Comparison of ENCODE assay signal across 1 cellular context in genomic region chr3:128429275-128429674, GRCh38.
TF ChIP-seq lines count a peak whose summit lies in the region.

No MANE protein-coding gene starts in this region.

TF ChIP-seq in H1, 55 proteins besides CTCF, POLR2A, EP300 and RAD21:
- TF ChIP-seq CTBP2 (IDR thresholded peaks at IDR 0.05; ENCODE audit: borderline replicate concordance, insufficient read depth, insufficient read length, low read length) (no peak), SIX5 (IDR thresholded peaks at IDR 0.05; ENCODE audit: low read depth, low read length) (no peak), POU5F1 (IDR thresholded peaks at IDR 0.05; ENCODE audit: low read depth, low read length) (no peak), EZH2 (IDR thresholded peaks at IDR 0.05; ENCODE audit: low read depth, low read length, severe bottlenecking) (no peak), HDAC2 (IDR thresholded peaks at IDR 0.05; ENCODE audit: borderline replicate concordance in 1 of 2, low read depth in 2 of 2, low read length in 2 of 2) (no peak), SP1 (IDR thresholded peaks at IDR 0.05; ENCODE audit: low read depth, low read length) (no peak), SUZ12 (IDR thresholded peaks at IDR 0.05; ENCODE audit: low read length) (no peak), BRCA1 (IDR thresholded peaks at IDR 0.05; ENCODE audit: low read depth, low read length) (no peak), SP4 (IDR thresholded peaks at IDR 0.05; ENCODE audit: low read length) (no peak)
- TF ChIP-seq, protein P1, sequence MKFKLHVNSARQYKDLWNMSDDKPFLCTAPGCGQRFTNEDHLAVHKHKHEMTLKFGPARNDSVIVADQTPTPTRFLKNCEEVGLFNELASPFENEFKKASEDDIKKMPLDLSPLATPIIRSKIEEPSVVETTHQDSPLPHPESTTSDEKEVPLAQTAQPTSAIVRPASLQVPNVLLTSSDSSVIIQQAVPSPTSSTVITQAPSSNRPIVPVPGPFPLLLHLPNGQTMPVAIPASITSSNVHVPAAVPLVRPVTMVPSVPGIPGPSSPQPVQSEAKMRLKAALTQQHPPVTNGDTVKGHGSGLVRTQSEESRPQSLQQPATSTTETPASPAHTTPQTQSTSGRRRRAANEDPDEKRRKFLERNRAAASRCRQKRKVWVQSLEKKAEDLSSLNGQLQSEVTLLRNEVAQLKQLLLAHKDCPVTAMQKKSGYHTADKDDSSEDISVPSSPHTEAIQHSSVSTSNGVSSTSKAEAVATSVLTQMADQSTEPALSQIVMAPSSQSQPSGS (IDR thresholded peaks at IDR 0.05; ENCODE audit: low read length): no peak
- TF ChIP-seq, protein P2, sequence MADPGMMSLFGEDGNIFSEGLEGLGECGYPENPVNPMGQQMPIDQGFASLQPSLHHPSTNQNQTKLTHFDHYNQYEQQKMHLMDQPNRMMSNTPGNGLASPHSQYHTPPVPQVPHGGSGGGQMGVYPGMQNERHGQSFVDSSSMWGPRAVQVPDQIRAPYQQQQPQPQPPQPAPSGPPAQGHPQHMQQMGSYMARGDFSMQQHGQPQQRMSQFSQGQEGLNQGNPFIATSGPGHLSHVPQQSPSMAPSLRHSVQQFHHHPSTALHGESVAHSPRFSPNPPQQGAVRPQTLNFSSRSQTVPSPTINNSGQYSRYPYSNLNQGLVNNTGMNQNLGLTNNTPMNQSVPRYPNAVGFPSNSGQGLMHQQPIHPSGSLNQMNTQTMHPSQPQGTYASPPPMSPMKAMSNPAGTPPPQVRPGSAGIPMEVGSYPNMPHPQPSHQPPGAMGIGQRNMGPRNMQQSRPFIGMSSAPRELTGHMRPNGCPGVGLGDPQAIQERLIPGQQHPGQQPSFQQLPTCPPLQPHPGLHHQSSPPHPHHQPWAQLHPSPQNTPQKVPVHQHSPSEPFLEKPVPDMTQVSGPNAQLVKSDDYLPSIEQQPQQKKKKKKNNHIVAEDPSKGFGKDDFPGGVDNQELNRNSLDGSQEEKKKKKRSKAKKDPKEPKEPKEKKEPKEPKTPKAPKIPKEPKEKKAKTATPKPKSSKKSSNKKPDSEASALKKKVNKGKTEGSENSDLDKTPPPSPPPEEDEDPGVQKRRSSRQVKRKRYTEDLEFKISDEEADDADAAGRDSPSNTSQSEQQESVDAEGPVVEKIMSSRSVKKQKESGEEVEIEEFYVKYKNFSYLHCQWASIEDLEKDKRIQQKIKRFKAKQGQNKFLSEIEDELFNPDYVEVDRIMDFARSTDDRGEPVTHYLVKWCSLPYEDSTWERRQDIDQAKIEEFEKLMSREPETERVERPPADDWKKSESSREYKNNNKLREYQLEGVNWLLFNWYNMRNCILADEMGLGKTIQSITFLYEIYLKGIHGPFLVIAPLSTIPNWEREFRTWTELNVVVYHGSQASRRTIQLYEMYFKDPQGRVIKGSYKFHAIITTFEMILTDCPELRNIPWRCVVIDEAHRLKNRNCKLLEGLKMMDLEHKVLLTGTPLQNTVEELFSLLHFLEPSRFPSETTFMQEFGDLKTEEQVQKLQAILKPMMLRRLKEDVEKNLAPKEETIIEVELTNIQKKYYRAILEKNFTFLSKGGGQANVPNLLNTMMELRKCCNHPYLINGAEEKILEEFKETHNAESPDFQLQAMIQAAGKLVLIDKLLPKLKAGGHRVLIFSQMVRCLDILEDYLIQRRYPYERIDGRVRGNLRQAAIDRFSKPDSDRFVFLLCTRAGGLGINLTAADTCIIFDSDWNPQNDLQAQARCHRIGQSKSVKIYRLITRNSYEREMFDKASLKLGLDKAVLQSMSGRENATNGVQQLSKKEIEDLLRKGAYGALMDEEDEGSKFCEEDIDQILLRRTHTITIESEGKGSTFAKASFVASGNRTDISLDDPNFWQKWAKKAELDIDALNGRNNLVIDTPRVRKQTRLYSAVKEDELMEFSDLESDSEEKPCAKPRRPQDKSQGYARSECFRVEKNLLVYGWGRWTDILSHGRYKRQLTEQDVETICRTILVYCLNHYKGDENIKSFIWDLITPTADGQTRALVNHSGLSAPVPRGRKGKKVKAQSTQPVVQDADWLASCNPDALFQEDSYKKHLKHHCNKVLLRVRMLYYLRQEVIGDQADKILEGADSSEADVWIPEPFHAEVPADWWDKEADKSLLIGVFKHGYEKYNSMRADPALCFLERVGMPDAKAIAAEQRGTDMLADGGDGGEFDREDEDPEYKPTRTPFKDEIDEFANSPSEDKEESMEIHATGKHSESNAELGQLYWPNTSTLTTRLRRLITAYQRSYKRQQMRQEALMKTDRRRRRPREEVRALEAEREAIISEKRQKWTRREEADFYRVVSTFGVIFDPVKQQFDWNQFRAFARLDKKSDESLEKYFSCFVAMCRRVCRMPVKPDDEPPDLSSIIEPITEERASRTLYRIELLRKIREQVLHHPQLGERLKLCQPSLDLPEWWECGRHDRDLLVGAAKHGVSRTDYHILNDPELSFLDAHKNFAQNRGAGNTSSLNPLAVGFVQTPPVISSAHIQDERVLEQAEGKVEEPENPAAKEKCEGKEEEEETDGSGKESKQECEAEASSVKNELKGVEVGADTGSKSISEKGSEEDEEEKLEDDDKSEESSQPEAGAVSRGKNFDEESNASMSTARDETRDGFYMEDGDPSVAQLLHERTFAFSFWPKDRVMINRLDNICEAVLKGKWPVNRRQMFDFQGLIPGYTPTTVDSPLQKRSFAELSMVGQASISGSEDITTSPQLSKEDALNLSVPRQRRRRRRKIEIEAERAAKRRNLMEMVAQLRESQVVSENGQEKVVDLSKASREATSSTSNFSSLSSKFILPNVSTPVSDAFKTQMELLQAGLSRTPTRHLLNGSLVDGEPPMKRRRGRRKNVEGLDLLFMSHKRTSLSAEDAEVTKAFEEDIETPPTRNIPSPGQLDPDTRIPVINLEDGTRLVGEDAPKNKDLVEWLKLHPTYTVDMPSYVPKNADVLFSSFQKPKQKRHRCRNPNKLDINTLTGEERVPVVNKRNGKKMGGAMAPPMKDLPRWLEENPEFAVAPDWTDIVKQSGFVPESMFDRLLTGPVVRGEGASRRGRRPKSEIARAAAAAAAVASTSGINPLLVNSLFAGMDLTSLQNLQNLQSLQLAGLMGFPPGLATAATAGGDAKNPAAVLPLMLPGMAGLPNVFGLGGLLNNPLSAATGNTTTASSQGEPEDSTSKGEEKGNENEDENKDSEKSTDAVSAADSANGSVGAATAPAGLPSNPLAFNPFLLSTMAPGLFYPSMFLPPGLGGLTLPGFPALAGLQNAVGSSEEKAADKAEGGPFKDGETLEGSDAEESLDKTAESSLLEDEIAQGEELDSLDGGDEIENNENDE (IDR thresholded peaks at IDR 0.05; ENCODE audit: insufficient replicate concordance, low read length): no peak
